In the genomic region with DNA sequence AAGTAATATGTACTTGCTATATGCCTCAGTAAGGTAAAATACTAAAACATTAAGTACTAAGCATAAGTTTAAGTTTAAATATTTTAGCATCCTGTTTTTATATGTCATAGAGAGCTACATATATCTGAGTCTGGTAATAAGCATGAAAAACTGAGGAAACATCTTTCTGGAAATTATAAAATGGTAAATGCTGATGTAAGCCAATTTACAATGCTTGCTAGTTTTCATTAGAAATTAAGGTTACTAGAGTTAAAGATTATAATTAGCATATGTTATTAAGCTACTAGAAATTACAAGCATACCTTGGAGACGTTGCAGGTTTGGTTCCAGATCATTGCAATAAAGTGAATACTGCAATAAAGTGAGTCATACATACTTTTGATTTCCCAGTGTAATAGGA, we compare ENCODE assay signal across 31 cellular contexts.
"Had no signal": no experiment of that assay in that cellular context is flagged by ENCODE, and none has a peak within 500 bp of the region (broad histone marks: within the 10 kb centered on the region; RNA-seq: fewer than 3 reads in every experiment).

No MANE protein-coding gene starts in this region.

- DNase-seq: natural killer cell; occipital lobe; ovary; posterior cingulate gyrus; psoas muscle; right cardiac atrium; spleen; stimulated activated CD4-positive, alpha-beta T cell treated with anti-CD3 and anti-CD28 coated beads, Interleukin-12 subunit alpha, Interleukin-12 subunit beta, amount 100 ng/mL, for 4 hours; stimulated activated CD4-positive, alpha-beta T cell treated with anti-CD3 and anti-CD28 coated beads, Interleukin-1b, Interleukin-23, amount 100 ng/mL, for 48 hours; stimulated activated CD4-positive, alpha-beta T cell treated with anti-CD3 and anti-CD28 coated beads, Interleukin-4, amount 100 ng/mL, for 1 hour; stimulated activated CD4-positive, alpha-beta T cell treated with anti-CD3 and anti-CD28 coated beads, Interleukin-4, amount 100 ng/mL, for 4 hours; stimulated activated CD8-positive, alpha-beta memory T cell treated with anti-CD3 and anti-CD28 coated beads, Interleukin-4, amount 100 ng/mL, for 48 hours; stimulated activated naive CD4-positive, alpha-beta T cell; stimulated activated naive CD8-positive, alpha-beta T cell treated with anti-CD3 and anti-CD28 coated beads, Interleukin-15, amount 100 ng/mL, for 72 hours; stimulated activated naive CD8-positive, alpha-beta T cell treated with anti-CD3 and anti-CD28 coated beads, Interleukin-15, Interleukin-2, amounts not matched to agents 100 U/mL and 50 U/mL, for 24 hours; substantia nigra; testis; tibial artery; transverse colon; upper lobe of right lung; uterus had no signal

- H3K9ac ChIP-seq: neural progenitor cell, parathyroid adenoma had no signal

- H3K27me3 ChIP-seq: neural progenitor cell, ovary, spleen, suprapubic skin, testis, tibial artery, transverse colon, upper lobe of right lung, uterus had no signal

- H3K36me3 Mint-ChIP-seq: natural killer cell; neural progenitor cell; stimulated activated memory B cell treated with anti-CD40 and anti-IgM and Interleukin-4, amounts not matched to agents 10 μg/mL and 1 μg/mL and 100 μg/mL, for 72 hours; type B pancreatic cell had no signal

- H3K4me3 ChIP-seq: neural progenitor cell, ovary, psoas muscle, skin epidermis, smooth muscle cell, spleen, suprapubic skin, testis, tibial artery, transverse colon, upper lobe of right lung, uterus had no signal

- H3K4me3 Mint-ChIP-seq: natural killer cell; nephron; neural progenitor cell; stimulated activated memory B cell treated with anti-CD40 and anti-IgM and Interleukin-4, amounts not matched to agents 10 μg/mL and 1 μg/mL and 100 μg/mL, for 72 hours; stimulated activated naive CD8-positive, alpha-beta T cell treated with anti-CD3 and anti-CD28 coated beads, Interleukin-15, amount 100 ng/mL, for 72 hours; type B pancreatic cell had no signal

- H3K4me1 Mint-ChIP-seq: natural killer cell; stimulated activated memory B cell treated with anti-CD40 and anti-IgM and Interleukin-4, amounts not matched to agents 10 μg/mL and 1 μg/mL and 100 μg/mL, for 72 hours; stimulated activated naive CD8-positive, alpha-beta T cell treated with anti-CD3 and anti-CD28 coated beads, Interleukin-15, amount 100 ng/mL, for 72 hours had no signal

- H3K27me3 Mint-ChIP-seq: progenitor cell of endocrine pancreas; stimulated activated memory B cell treated with anti-CD40 and anti-IgM and Interleukin-4, amounts not matched to agents 10 μg/mL and 1 μg/mL and 100 μg/mL, for 72 hours; stimulated activated naive CD8-positive, alpha-beta T cell treated with anti-CD3 and anti-CD28 coated beads, Interleukin-15, amount 100 ng/mL, for 72 hours; type B pancreatic cell had no signal

- H3K9me3 ChIP-seq: ovary, suprapubic skin, testis, upper lobe of right lung had no signal

- H3K27ac Mint-ChIP-seq: natural killer cell; nephron; neural progenitor cell; progenitor cell of endocrine pancreas; stimulated activated memory B cell treated with anti-CD40 and anti-IgM and Interleukin-4, amounts not matched to agents 10 μg/mL and 1 μg/mL and 100 μg/mL, for 72 hours; stimulated activated naive CD8-positive, alpha-beta T cell treated with anti-CD3 and anti-CD28 coated beads, Interleukin-15, amount 100 ng/mL, for 72 hours; type B pancreatic cell had no signal

- H3K9me3 Mint-ChIP-seq: type B pancreatic cell had no signal

- H2AFZ ChIP-seq: neural progenitor cell, parathyroid adenoma had no signal

- H3K79me2 ChIP-seq: parathyroid adenoma had no signal

- H3K36me3 ChIP-seq: ovary, spleen, suprapubic skin, tibial artery, transverse colon, upper lobe of right lung, uterus had no signal

- H3K4me2 ChIP-seq: neural progenitor cell, smooth muscle cell had no signal

- ATAC-seq: natural killer cell; psoas muscle; right cardiac atrium; sciatic nerve; stimulated activated memory B cell treated with anti-CD40 and anti-IgM and Interleukin-4, amounts not matched to agents 10 μg/mL and 1 μg/mL and 100 μg/mL, for 72 hours; stimulated activated naive CD8-positive, alpha-beta T cell treated with anti-CD3 and anti-CD28 coated beads, Interleukin-15, amount 100 ng/mL, for 72 hours; stimulated activated naive CD8-positive, alpha-beta T cell treated with anti-CD3 and anti-CD28 coated beads, Interleukin-15, Interleukin-2, amounts not matched to agents 100 U/mL and 50 U/mL, for 24 hours; upper lobe of right lung had no signal

- H3K4me1 ChIP-seq: parathyroid adenoma, psoas muscle, spleen, suprapubic skin, testis, transverse colon, upper lobe of right lung, uterus had no signal

- H3K27ac ChIP-seq: neural progenitor cell, ovary, parathyroid adenoma, psoas muscle, skin epidermis, spleen, suprapubic skin, testis, tibial artery, transverse colon, upper lobe of right lung, uterus had no signal
